In the genomic region with DNA sequence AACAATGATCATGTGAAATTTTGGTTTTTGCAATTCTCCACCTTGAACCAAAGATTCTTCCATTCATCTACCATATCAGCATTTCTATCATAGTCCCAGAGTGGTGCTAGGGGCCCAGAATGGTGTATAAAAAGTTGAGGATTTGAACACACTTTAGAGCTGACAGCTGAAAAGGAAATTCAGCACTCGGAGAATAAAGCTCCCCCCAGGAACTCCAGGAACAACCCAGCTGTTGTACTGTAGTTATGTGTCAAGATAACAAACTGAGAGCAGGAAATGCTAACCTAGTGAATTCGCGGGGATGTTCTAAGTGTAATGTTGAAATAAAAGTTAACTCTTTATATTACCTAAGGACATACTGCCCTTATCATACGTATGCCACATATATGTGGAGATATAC, we compare ENCODE assay signal across 10 cellular contexts.
DNase-seq lines count a peak whose midpoint lies in the region; ATAC-seq and TF ChIP-seq lines count a peak whose summit lies in the region.
"Had no signal": no experiment of that assay in that cellular context is flagged by ENCODE, and none has a peak within 500 bp of the region (broad histone marks: within the 10 kb centered on the region; RNA-seq: fewer than 3 reads in every experiment).

No MANE protein-coding gene starts in this region.

- peak overlapping the region; percentile 57 for H3K27ac ChIP-seq in mesendoderm (ENCODE audit: low read depth, low read length)
- H3K27ac ChIP-seq in upper lobe of left lung = peak overlapping the region; percentile 16 to 85 (median 68)

- no peak overlapping the region for H4K8ac ChIP-seq in mesendoderm (ENCODE audit: low read depth, low read length)

- H3K18ac ChIP-seq in mesendoderm (ENCODE audit: low read length) = no peak overlapping the region

- no peak for TF ChIP-seq CTCF in endothelial cell (IDR thresholded peaks at IDR 0.05; ENCODE audit: unreplicated experiment)
- no peak for TF ChIP-seq CTCF in upper lobe of left lung (IDR thresholded peaks at IDR 0.05)

- H3K9me3 Mint-ChIP-seq in endothelial cell (ENCODE audit: unreplicated experiment) = no peaks in the 10 kb centered on the region

- no peak overlapping the region for H3K9ac ChIP-seq in mesendoderm (ENCODE audit: low read length)

- peak overlapping the region; percentile 96 for H3K27ac Mint-ChIP-seq in endothelial cell (ENCODE audit: unreplicated experiment)

- H3K4me3 Mint-ChIP-seq in endothelial cell (ENCODE audit: unreplicated experiment) = peak overlapping the region; percentile 16

- no peak overlapping the region for H3K4ac ChIP-seq in mesendoderm (ENCODE audit: low read depth, low read length)

- peaks cover 8% of the 10 kb centered on the region for H3K27me3 Mint-ChIP-seq in endothelial cell (ENCODE audit: unreplicated experiment)

- H2BK120ac ChIP-seq in mesendoderm (ENCODE audit: low read depth, low read length) = peak overlapping the region; percentile 73

- ATAC-seq in upper lobe of left lung (ENCODE audit: low FRiP score in 2 of 2) = peak; percentile 67 to 72
- no peak for ATAC-seq in HG02852 (IDR thresholded peaks at IDR 0.05; ENCODE audit: unreplicated experiment)
- ATAC-seq in HG02588 (IDR thresholded peaks at IDR 0.05; ENCODE audit: unreplicated experiment) = no peak

- H3K4me1 ChIP-seq in mesendoderm (ENCODE audit: control insufficient read depth, low read depth, low read length) = peaks cover 8% of the 10 kb centered on the region
- H3K4me1 ChIP-seq in upper lobe of left lung = peaks cover 15 to 46% (median 32%) of the 10 kb centered on the region in 4 donors

- no peak overlapping the region for H2AK5ac ChIP-seq in mesendoderm (ENCODE audit: low read length)

- H4K5ac ChIP-seq in mesendoderm (ENCODE audit: low read length) = no peak overlapping the region

- H3K4me3 ChIP-seq in mesendoderm (ENCODE audit: low read length) (no peak overlapping the region), upper lobe of left lung (peak overlapping the region in 1 of 4 donors; percentile 7)

- H3K56ac ChIP-seq in mesendoderm (ENCODE audit: low read length) = no peak overlapping the region

- TF ChIP-seq POLR2A in upper lobe of left lung (IDR thresholded peaks at IDR 0.05) = no peak

- H3K79me2 ChIP-seq in mesendoderm (ENCODE audit: control insufficient read depth, insufficient read depth, low read length) = no peaks in the 10 kb centered on the region

- peak; percentile 27 for DNase-seq in DMS153 (lab: John Stamatoyannopoulos, UW)
- no peak for DNase-seq in DMS153 treated with DMSO at 0.1 percent for 48 hours (lab: John Stamatoyannopoulos, UW; ENCODE audit: unreplicated experiment)
- DNase-seq in endothelial cell (ENCODE audit: low spot score) = peak; percentile 31
- DNase-seq in mesendoderm = peak; percentile 76
- DNase-seq in upper lobe of left lung = no peak
- DNase-seq in NCI-H524 treated with DMSO at 0.1 percent for 48 hours (lab: John Stamatoyannopoulos, UW) = no peak
- DNase-seq: NCI-H1048, SIG-M5 had no signal

- H3K9me3 ChIP-seq in upper lobe of left lung = no peaks in the 10 kb centered on the region

- WGBS in mesendoderm (ENCODE audit: extremely low coverage, insufficient coverage, low lambda C conversion rate) = no CpG with 5 or more reads among the region's 4 CpGs
- 14 to 18% methylated on average over 4 of the region's 4 CpGs for WGBS in upper lobe of left lung, 2 donors

- H2BK5ac ChIP-seq in mesendoderm (ENCODE audit: low read length) = peak overlapping the region; percentile 56

- H2BK15ac ChIP-seq in mesendoderm (replicated peaks; ENCODE audit: low read depth) = no peak overlapping the region

- H3K4me2 ChIP-seq in mesendoderm (ENCODE audit: low read length) = no peak overlapping the region

- H3K36me3 ChIP-seq in mesendoderm (ENCODE audit: control insufficient read depth, insufficient read depth, low read length) (no peaks in the 10 kb centered on the region), upper lobe of left lung (peaks cover 0 to 2% (median 0%) of the 10 kb centered on the region in 4 donors)

- H3K23ac ChIP-seq in mesendoderm (ENCODE audit: low read length) = no peak overlapping the region

- peaks cover 20% of the 10 kb centered on the region for H3K36me3 Mint-ChIP-seq in endothelial cell (ENCODE audit: low read depth, unreplicated experiment)

- H3K4me1 Mint-ChIP-seq in endothelial cell (ENCODE audit: unreplicated experiment) = peaks cover 54% of the 10 kb centered on the region

- no peaks in the 10 kb centered on the region for H3K79me1 ChIP-seq in mesendoderm (ENCODE audit: low read length)

- H3K27me3 ChIP-seq in mesendoderm (ENCODE audit: insufficient read depth, low read length, poor library complexity) (no peaks in the 10 kb centered on the region), upper lobe of left lung (no peaks in the 10 kb centered on the region)

- TF ChIP-seq EP300 in upper lobe of left lung (IDR thresholded peaks at IDR 0.05) = no peak

Comparison
In these comparisons a context has a peak if more than half of its experiments do, and no peak if none do; other contexts are left out.
1. DNase-seq: peak in DMS153 (single experiment), endothelial cell (single experiment) and mesendoderm (single experiment); none in DMS153 treated with DMSO at 0.1 percent for 48 hours (single experiment), upper lobe of left lung (0 of 2) and NCI-H524 treated with DMSO at 0.1 percent for 48 hours (single experiment).
2. ATAC-seq: peak in upper lobe of left lung (2 of 2); none in HG02852 (single experiment) and HG02588 (single experiment).